Comparison of ENCODE assay signal across 8 cellular contexts in genomic region chr19:10718205-10719196, GRCh38. TPM values are rescaled to one million over a fixed set of nuclear protein-coding genes. Genes with fewer than 3 reads are reported as not detected.
DNase-seq lines count a peak whose midpoint lies in the region; ATAC-seq and TF ChIP-seq lines count a peak whose summit lies in the region.

No MANE protein-coding gene starts in this region.

- ATAC-seq in GM19452 (IDR thresholded peaks at IDR 0.05; ENCODE audit: unreplicated experiment) (peak; percentile 19), memory B cell (ENCODE audit: low read depth) (peak; percentile 6), GM21447 (IDR thresholded peaks at IDR 0.05; ENCODE audit: unreplicated experiment) (no peak)
- peak; percentile 51 for ATAC-seq in stimulated activated memory B cell treated with anti-CD40 and anti-IgM and Interleukin-4, amounts not matched to agents 10 μg/mL and 1 μg/mL and 100 μg/mL, for 72 hours

- DNase-seq in activated CD4-positive, alpha-beta T cell treated with anti-CD3 and anti-CD28 coated beads, Interleukin-2, amount 10 ng/mL, durations not matched to agents 24 days and 14 days, result peak; percentile 86
- DNase-seq in memory B cell (ENCODE audit: low spot score in 2 of 2), result peak in 1 of 2 donors; percentile 40

- no peaks in the 10 kb centered on the region for H3K36me3 ChIP-seq in ectodermal cell (ENCODE audit: control insufficient read depth, insufficient read depth, low read length)

- H3K4me3 ChIP-seq in ectodermal cell (ENCODE audit: insufficient read depth, low read depth, low read length), result peak overlapping the region; percentile 77

- H3K36me3 Mint-ChIP-seq in IgD-negative memory B cell (peaks cover under 1% of the 10 kb centered on the region), memory B cell (peaks cover 1% of the 10 kb centered on the region)
- peaks cover 23% of the 10 kb centered on the region for H3K36me3 Mint-ChIP-seq in activated CD4-positive, alpha-beta T cell treated with anti-CD3 and anti-CD28 coated beads, Interleukin-2, amount 10 ng/mL, durations not matched to agents 24 days and 14 days (ENCODE audit: low read depth)
- H3K36me3 Mint-ChIP-seq in stimulated activated memory B cell treated with anti-CD40 and anti-IgM and Interleukin-4, amounts not matched to agents 10 μg/mL and 1 μg/mL and 100 μg/mL, for 72 hours, result peaks cover 16% of the 10 kb centered on the region

- H3K27me3 Mint-ChIP-seq in IgD-negative memory B cell (no peaks in the 10 kb centered on the region), memory B cell (no peaks in the 10 kb centered on the region)
- no peaks in the 10 kb centered on the region for H3K27me3 Mint-ChIP-seq in activated CD4-positive, alpha-beta T cell treated with anti-CD3 and anti-CD28 coated beads, Interleukin-2, amount 10 ng/mL, durations not matched to agents 24 days and 14 days
- no peaks in the 10 kb centered on the region for H3K27me3 Mint-ChIP-seq in stimulated activated memory B cell treated with anti-CD40 and anti-IgM and Interleukin-4, amounts not matched to agents 10 μg/mL and 1 μg/mL and 100 μg/mL, for 72 hours

- peaks cover 8% of the 10 kb centered on the region for H3K4me1 ChIP-seq in ectodermal cell (ENCODE audit: control insufficient read depth, insufficient read depth, low read length)

- H3K9me3 Mint-ChIP-seq in IgD-negative memory B cell, result no peaks in the 10 kb centered on the region
- H3K9me3 Mint-ChIP-seq in activated CD4-positive, alpha-beta T cell treated with anti-CD3 and anti-CD28 coated beads, Interleukin-2, amount 10 ng/mL, durations not matched to agents 24 days and 14 days, result no peaks in the 10 kb centered on the region
- no peaks in the 10 kb centered on the region for H3K9me3 Mint-ChIP-seq in memory B cell
- no peaks in the 10 kb centered on the region for H3K9me3 Mint-ChIP-seq in stimulated activated memory B cell treated with anti-CD40 and anti-IgM and Interleukin-4, amounts not matched to agents 10 μg/mL and 1 μg/mL and 100 μg/mL, for 72 hours

- H3K9me3 ChIP-seq in ectodermal cell (ENCODE audit: control insufficient read depth, low read length), result no peaks in the 10 kb centered on the region

- H3K4me3 Mint-ChIP-seq in IgD-negative memory B cell (peak overlapping the region; percentile 87 to 97 (median 92)), memory B cell (peak overlapping the region; percentile 88)
- H3K4me3 Mint-ChIP-seq in activated CD4-positive, alpha-beta T cell treated with anti-CD3 and anti-CD28 coated beads, Interleukin-2, amount 10 ng/mL, durations not matched to agents 24 days and 14 days, result peak overlapping the region; percentile 99
- H3K4me3 Mint-ChIP-seq in stimulated activated memory B cell treated with anti-CD40 and anti-IgM and Interleukin-4, amounts not matched to agents 10 μg/mL and 1 μg/mL and 100 μg/mL, for 72 hours, result peak overlapping the region; percentile 89

- H3K27ac ChIP-seq in C4-2B (peak overlapping the region; percentile 98), ectodermal cell (ENCODE audit: insufficient read depth, low read depth, low read length, poor library complexity, severe bottlenecking) (peak overlapping the region; percentile 17)

- peaks cover 16 to 26% (median 22%) of the 10 kb centered on the region in 3 donors for H3K4me1 Mint-ChIP-seq in IgD-negative memory B cell
- peaks cover 25% of the 10 kb centered on the region for H3K4me1 Mint-ChIP-seq in activated CD4-positive, alpha-beta T cell treated with anti-CD3 and anti-CD28 coated beads, Interleukin-2, amount 10 ng/mL, durations not matched to agents 24 days and 14 days
- peaks cover 26% of the 10 kb centered on the region for H3K4me1 Mint-ChIP-seq in memory B cell
- H3K4me1 Mint-ChIP-seq in stimulated activated memory B cell treated with anti-CD40 and anti-IgM and Interleukin-4, amounts not matched to agents 10 μg/mL and 1 μg/mL and 100 μg/mL, for 72 hours, result peaks cover 62% of the 10 kb centered on the region

- intact Hi-C loops in activated CD4-positive, alpha-beta T cell treated with anti-CD3 and anti-CD28 coated beads, Interleukin-2, amount 10 ng/mL, durations not matched to agents 24 days and 14 days (cut with micrococcal nuclease), result no loop called here

- WGBS in ectodermal cell, 2 experiments, result 3% methylated on average over 70 of the region's 70 CpGs

- no peaks in the 10 kb centered on the region for H3K27me3 ChIP-seq in ectodermal cell (ENCODE audit: control insufficient read depth, insufficient read depth, low read length, poor library complexity, severe bottlenecking)

- peak overlapping the region; percentile 67 to 72 (median 69) for H3K27ac Mint-ChIP-seq in IgD-negative memory B cell
- peak overlapping the region; percentile 83 for H3K27ac Mint-ChIP-seq in activated CD4-positive, alpha-beta T cell treated with anti-CD3 and anti-CD28 coated beads, Interleukin-2, amount 10 ng/mL, durations not matched to agents 24 days and 14 days
- H3K27ac Mint-ChIP-seq in memory B cell, result peak overlapping the region; percentile 81
- peak overlapping the region; percentile 77 for H3K27ac Mint-ChIP-seq in stimulated activated memory B cell treated with anti-CD40 and anti-IgM and Interleukin-4, amounts not matched to agents 10 μg/mL and 1 μg/mL and 100 μg/mL, for 72 hours

- no peak for TF ChIP-seq CTCF in C4-2B (conservative IDR thresholded peaks at IDR 0.05)

RNA-seq across cellular contexts. Expression of gene DNM2, which starts 0.6 kb away (rescaled TPM):
- polyA plus RNA-seq in IgD-negative memory B cell, result 109 TPM
- 198 and 211 TPM in 2 replicates for total RNA-seq in activated CD4-positive, alpha-beta T cell treated with anti-CD3 and anti-CD28 coated beads, Interleukin-2, amount 10 ng/mL, durations not matched to agents 24 days and 14 days
- polyA plus RNA-seq in ectodermal cell (2013, experiment 1 of 4), result 135 TPM
- 150 TPM for polyA plus RNA-seq in ectodermal cell (2013, experiment 2 of 4)
- 94.5 TPM for polyA plus RNA-seq in ectodermal cell (2013, experiment 3 of 4)
- polyA plus RNA-seq in ectodermal cell (2013, experiment 4 of 4), result 93.7 TPM

RNA-seq across cellular contexts. Expression of gene QTRT1, which starts 17.3 kb away (rescaled TPM):
- 53.5 TPM for polyA plus RNA-seq in IgD-negative memory B cell
- 86.0 and 95.2 TPM in 2 replicates for total RNA-seq in activated CD4-positive, alpha-beta T cell treated with anti-CD3 and anti-CD28 coated beads, Interleukin-2, amount 10 ng/mL, durations not matched to agents 24 days and 14 days
- 47.1 TPM for polyA plus RNA-seq in ectodermal cell (2013, experiment 1 of 4)
- polyA plus RNA-seq in ectodermal cell (2013, experiment 2 of 4), result 38.6 TPM
- polyA plus RNA-seq in ectodermal cell (2013, experiment 3 of 4), result 30.2 TPM
- 35.6 TPM for polyA plus RNA-seq in ectodermal cell (2013, experiment 4 of 4)
